17 cellular contexts compared by ENCODE assay signal in the genomic region with DNA sequence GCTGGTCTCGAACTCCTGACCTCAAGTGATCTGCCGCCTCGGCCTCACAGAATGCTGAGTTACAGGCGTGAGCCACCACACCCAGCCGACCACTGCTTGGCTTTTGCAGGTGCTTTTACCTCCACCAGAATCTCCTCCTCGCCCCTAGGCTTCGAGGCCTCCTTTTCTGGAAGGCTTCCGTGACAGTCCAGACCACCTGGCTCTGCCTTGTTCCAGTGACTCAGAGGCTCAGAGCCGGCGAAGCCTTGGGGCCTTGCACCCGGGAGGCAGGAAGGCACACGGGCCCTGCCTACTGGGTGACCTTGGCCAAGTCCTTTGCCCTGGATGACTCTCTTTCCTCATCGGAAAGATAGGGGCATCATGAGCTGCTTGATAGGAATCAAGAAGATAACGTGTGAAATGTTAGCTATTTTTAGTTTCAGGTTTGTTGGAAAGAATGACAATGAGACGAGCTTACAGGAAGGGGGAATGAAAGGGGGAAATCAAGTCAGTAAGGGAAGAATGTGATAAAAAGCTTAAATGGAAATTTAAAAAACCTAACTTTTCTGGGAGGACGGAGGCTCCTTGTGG. TPM values are rescaled to one million over a fixed set of nuclear protein-coding genes. Genes with fewer than 3 reads are reported as not detected.
DNase-seq lines count a peak whose midpoint lies in the region; ATAC-seq and TF ChIP-seq lines count a peak whose summit lies in the region.
"Had no signal": no experiment of that assay in that cellular context is flagged by ENCODE, and none has a peak within 500 bp of the region (broad histone marks: within the 10 kb centered on the region; RNA-seq: fewer than 3 reads in every experiment).

No MANE protein-coding gene starts in this region.

- peaks cover 15% of the 10 kb centered on the region for H3K4me1 ChIP-seq in mesenchymal stem cell (ENCODE audit: control insufficient read depth, insufficient read depth, low read depth, low read length)
- peaks cover 0 to 18% (median 6%) of the 10 kb centered on the region in 4 donors for H3K4me1 ChIP-seq in transverse colon
- H3K4me1 ChIP-seq: body of pancreas, pancreas, uterus had no signal

- peak overlapping the region; percentile 99 for H3K27ac Mint-ChIP-seq in activated T-helper 17 cell treated with anti-CD3 and anti-CD28 coated beads, Interleukin-2, amount 50 U/mL, for 72 hours
- peak overlapping the region; percentile 97 for H3K27ac Mint-ChIP-seq in stimulated activated naive CD8-positive, alpha-beta T cell treated with anti-CD3 and anti-CD28 coated beads, Interleukin-15, Interleukin-2, amounts not matched to agents 100 ng/mL and 50 ng/mL, for 24 hours
- H3K27ac Mint-ChIP-seq: mesothelial cell of epicardium had no signal

- H2AFZ ChIP-seq in mesenchymal stem cell (ENCODE audit: low read depth, low read length) = no peak overlapping the region

- H3K23ac ChIP-seq in mesenchymal stem cell (ENCODE audit: low read length in 2 of 2) = no peak overlapping the region

- ATAC-seq in activated T-helper 17 cell treated with anti-CD3 and anti-CD28 coated beads, Interleukin-2, amount 50 U/mL, for 72 hours (replicated peaks) = peak; percentile 48
- ATAC-seq in HG03139 (IDR thresholded peaks at IDR 0.05; ENCODE audit: unreplicated experiment) = no peak
- ATAC-seq: body of pancreas had no signal

- H3K9me3 Mint-ChIP-seq in activated T-helper 17 cell treated with anti-CD3 and anti-CD28 coated beads, Interleukin-2, amount 50 U/mL, for 72 hours = no peaks in the 10 kb centered on the region
- H3K9me3 Mint-ChIP-seq in stimulated activated naive CD8-positive, alpha-beta T cell treated with anti-CD3 and anti-CD28 coated beads, Interleukin-15, Interleukin-2, amounts not matched to agents 100 ng/mL and 50 ng/mL, for 24 hours = no peaks in the 10 kb centered on the region
- H3K9me3 Mint-ChIP-seq: mesothelial cell of epicardium had no signal

- H3K27me3 ChIP-seq in mesenchymal stem cell (ENCODE audit: control insufficient read depth in 1 of 2, insufficient read depth in 1 of 2, low read length in 2 of 2) (no peaks in the 10 kb centered on the region), transverse colon (no peaks in the 10 kb centered on the region)
- H3K27me3 ChIP-seq: body of pancreas, pancreas, uterus had no signal

- TF ChIP-seq EP300 in transverse colon (IDR thresholded peaks at IDR 0.05; ENCODE audit: low read depth) = no peak

- H3K79me1 ChIP-seq in mesenchymal stem cell (replicated peaks; ENCODE audit: low read length, poor library complexity, severe bottlenecking) = no peaks in the 10 kb centered on the region

- H3K9me3 ChIP-seq in mesenchymal stem cell (ENCODE audit: control insufficient read depth, low read length) = no peaks in the 10 kb centered on the region
- no peaks in the 10 kb centered on the region for H3K9me3 ChIP-seq in transverse colon
- H3K9me3 ChIP-seq: body of pancreas, pancreas, uterus had no signal

- H3K4me3 ChIP-seq in mesenchymal stem cell (ENCODE audit: insufficient read depth in 1 of 2, low read depth in 1 of 2, low read length in 2 of 2) (no peak overlapping the region), transverse colon (no peak overlapping the region)
- H3K4me3 ChIP-seq: body of pancreas, pancreas, skin epidermis, uterus had no signal

- H3K4me2 ChIP-seq in mesenchymal stem cell (ENCODE audit: low read length, poor library complexity, severe bottlenecking) = no peak overlapping the region

- TF ChIP-seq POLR2A in transverse colon (IDR thresholded peaks at IDR 0.05) = no peak

- intact Hi-C loops in transverse colon (cut with DNase I; ENCODE audit: low total_unique reads) = no loop called here

- peaks cover 44% of the 10 kb centered on the region for H3K36me3 Mint-ChIP-seq in activated T-helper 17 cell treated with anti-CD3 and anti-CD28 coated beads, Interleukin-2, amount 50 U/mL, for 72 hours (ENCODE audit: low read depth)
- no peaks in the 10 kb centered on the region for H3K36me3 Mint-ChIP-seq in stimulated activated naive CD8-positive, alpha-beta T cell treated with anti-CD3 and anti-CD28 coated beads, Interleukin-15, Interleukin-2, amounts not matched to agents 100 ng/mL and 50 ng/mL, for 24 hours (ENCODE audit: low read depth)
- H3K36me3 Mint-ChIP-seq: mesothelial cell of epicardium had no signal

- H4K8ac ChIP-seq in mesenchymal stem cell (ENCODE audit: low read length) = no peak overlapping the region

- no peak overlapping the region for H2AK5ac ChIP-seq in mesenchymal stem cell (ENCODE audit: low read length, severe bottlenecking)

- H3K27ac ChIP-seq in mesenchymal stem cell (ENCODE audit: low read length, poor library complexity, severe bottlenecking) (no peak overlapping the region), transverse colon (no peak overlapping the region)
- H3K27ac ChIP-seq: body of pancreas, pancreas, skin epidermis, uterus had no signal

- no peaks in the 10 kb centered on the region for H3K27me3 Mint-ChIP-seq in activated T-helper 17 cell treated with anti-CD3 and anti-CD28 coated beads, Interleukin-2, amount 50 U/mL, for 72 hours
- no peaks in the 10 kb centered on the region for H3K27me3 Mint-ChIP-seq in stimulated activated naive CD8-positive, alpha-beta T cell treated with anti-CD3 and anti-CD28 coated beads, Interleukin-15, Interleukin-2, amounts not matched to agents 100 ng/mL and 50 ng/mL, for 24 hours

- peaks cover 38% of the 10 kb centered on the region for H3K4me1 Mint-ChIP-seq in activated T-helper 17 cell treated with anti-CD3 and anti-CD28 coated beads, Interleukin-2, amount 50 U/mL, for 72 hours
- peaks cover 64% of the 10 kb centered on the region for H3K4me1 Mint-ChIP-seq in stimulated activated naive CD8-positive, alpha-beta T cell treated with anti-CD3 and anti-CD28 coated beads, Interleukin-15, Interleukin-2, amounts not matched to agents 100 ng/mL and 50 ng/mL, for 24 hours (ENCODE audit: low read depth)

- TF ChIP-seq CTCF in transverse colon (IDR thresholded peaks at IDR 0.05) = no peak

- H4K91ac ChIP-seq in mesenchymal stem cell (ENCODE audit: low read length) = no peak overlapping the region

- H3K36me3 ChIP-seq in mesenchymal stem cell (ENCODE audit: control insufficient read depth in 1 of 2, insufficient read depth in 2 of 2, low read depth in 1 of 2, low read length in 2 of 2) = no peaks in the 10 kb centered on the region
- no peaks in the 10 kb centered on the region for H3K36me3 ChIP-seq in transverse colon
- H3K36me3 ChIP-seq: pancreas, uterus had no signal

- 77% methylated on average over 16 of the region's 16 CpGs for WGBS in mesenchymal stem cell
- 86% methylated on average over 16 of the region's 16 CpGs; no CpG with 5 or more reads in 1 of the 2 donors for WGBS in transverse colon (ENCODE audit: low coverage in 1 of 2), 2 donors

- H3K4ac ChIP-seq in mesenchymal stem cell (ENCODE audit: low read depth in 1 of 2, low read length in 2 of 2) = peak overlapping the region in 1 of 2 experiments; percentile 11

- no peak overlapping the region for H2BK5ac ChIP-seq in mesenchymal stem cell (ENCODE audit: low read depth, low read length, poor library complexity, severe bottlenecking)

- H3K14ac ChIP-seq in mesenchymal stem cell (ENCODE audit: low read length in 2 of 2) = no peak overlapping the region

- DNase-seq in stimulated activated CD4-positive, alpha-beta T cell treated with anti-CD3 and anti-CD28 coated beads, Interleukin-12 subunit alpha, Interleukin-12 subunit beta, amount 100 ng/mL, for 4 hours = peak; percentile 30
- no peak for DNase-seq in stimulated activated CD4-positive, alpha-beta T cell treated with anti-CD3 and anti-CD28 coated beads, Interleukin-4, amount 100 ng/mL, for 4 hours
- DNase-seq in mesenchymal stem cell (peak; percentile 54), activated gamma-delta T cell (lab: John Stamatoyannopoulos, UW) (no peak), transverse colon (no peak)
- DNase-seq: body of pancreas; effector CD8-positive, alpha-beta T cell; foreskin melanocyte; NCI-H146; NCI-H526 treated with DMSO at 0.1 percent for 48 hours; pancreas; uterus had no signal

- peak overlapping the region; percentile 83 for H3K4me3 Mint-ChIP-seq in activated T-helper 17 cell treated with anti-CD3 and anti-CD28 coated beads, Interleukin-2, amount 50 U/mL, for 72 hours
- H3K4me3 Mint-ChIP-seq in stimulated activated naive CD8-positive, alpha-beta T cell treated with anti-CD3 and anti-CD28 coated beads, Interleukin-15, Interleukin-2, amounts not matched to agents 100 ng/mL and 50 ng/mL, for 24 hours = peak overlapping the region; percentile 72
- H3K4me3 Mint-ChIP-seq: mesothelial cell of epicardium had no signal

- H2BK120ac ChIP-seq in mesenchymal stem cell (ENCODE audit: low read depth, low read length) = no peak overlapping the region

- no peak overlapping the region for H3K9ac ChIP-seq in mesenchymal stem cell (ENCODE audit: low read length)

- in situ Hi-C loops in transverse colon (cut with MboI; ENCODE audit: low pct_ligation_motif_present in 1 of 4, low pct_unique_long_range_greater_than_20kb in 1 of 4, low sequenced_read_pairs in 3 of 4) = no loop called here

- peak overlapping the region in 1 of 2 experiments; percentile 48 for H3K18ac ChIP-seq in mesenchymal stem cell (ENCODE audit: low read depth in 1 of 2, low read length in 2 of 2)

- H2BK15ac ChIP-seq in mesenchymal stem cell (ENCODE audit: low read depth, poor library complexity, severe bottlenecking) = no peak overlapping the region

- peak overlapping the region; percentile 12 to 29 for H2BK12ac ChIP-seq in mesenchymal stem cell (ENCODE audit: low read length in 2 of 2)

RNA-seq across cellular contexts. Expression of a gene that starts 31.3 kb away (rescaled TPM):
- 100 to 1,000 TPM; 605 to 771 TPM for total RNA-seq in activated T-helper 17 cell treated with anti-CD3 and anti-CD28 coated beads, Interleukin-2, amount 50 U/mL, for 72 hours
- polyA plus RNA-seq in mesenchymal stem cell (2013, experiment 1 of 2) = 58.9 TPM
- polyA plus RNA-seq in mesenchymal stem cell (2013, experiment 2 of 2) = 58.5 TPM
- total RNA-seq in transverse colon = 100 to 1,000 TPM in 1 of 4 donors, 10 to 100 TPM in 3; 64.6 to 109 (median 80.6) TPM

RNA-seq across cellular contexts. Expression of a gene that starts 47.2 kb away (rescaled TPM):
- total RNA-seq in activated T-helper 17 cell treated with anti-CD3 and anti-CD28 coated beads, Interleukin-2, amount 50 U/mL, for 72 hours = 100 to 1,000 TPM in 1 of 2 donors, 10 to 100 TPM in 1; 98.5 to 122 TPM
- 5.5 TPM for polyA plus RNA-seq in mesenchymal stem cell (2013, experiment 1 of 2)
- 5.3 TPM for polyA plus RNA-seq in mesenchymal stem cell (2013, experiment 2 of 2)
- total RNA-seq in transverse colon = 10 to 100 TPM in 3 of 4 donors, 1 to 10 TPM in 1; 7.0 to 18.3 (median 14.0) TPM

Comparison
In these comparisons a context has a peak if more than half of its experiments do, and no peak if none do; other contexts are left out.
1. DNase-seq: peak in stimulated activated CD4-positive, alpha-beta T cell treated with anti-CD3 and anti-CD28 coated beads, Interleukin-12 subunit alpha, Interleukin-12 subunit beta, amount 100 ng/mL, for 4 hours (single experiment) and mesenchymal stem cell (single experiment); none in stimulated activated CD4-positive, alpha-beta T cell treated with anti-CD3 and anti-CD28 coated beads, Interleukin-4, amount 100 ng/mL, for 4 hours (0 of 2), activated gamma-delta T cell (single experiment) and transverse colon (single experiment).
2. RNA of a gene that starts 31.3 kb away (total RNA-seq): 605 to 771 TPM in activated T-helper 17 cell treated with anti-CD3 and anti-CD28 coated beads, Interleukin-2, amount 50 U/mL, for 72 hours; 64.6 to 109 TPM in transverse colon; every median in the first group is over 4 times any median in the second.
3. RNA of a gene that starts 47.2 kb away (total RNA-seq): 98.5 to 122 TPM in activated T-helper 17 cell treated with anti-CD3 and anti-CD28 coated beads, Interleukin-2, amount 50 U/mL, for 72 hours; 7.0 to 18.3 TPM in transverse colon; every median in the first group is over 4 times any median in the second.